9 cellular contexts compared by ENCODE assay signal in the genomic region with DNA sequence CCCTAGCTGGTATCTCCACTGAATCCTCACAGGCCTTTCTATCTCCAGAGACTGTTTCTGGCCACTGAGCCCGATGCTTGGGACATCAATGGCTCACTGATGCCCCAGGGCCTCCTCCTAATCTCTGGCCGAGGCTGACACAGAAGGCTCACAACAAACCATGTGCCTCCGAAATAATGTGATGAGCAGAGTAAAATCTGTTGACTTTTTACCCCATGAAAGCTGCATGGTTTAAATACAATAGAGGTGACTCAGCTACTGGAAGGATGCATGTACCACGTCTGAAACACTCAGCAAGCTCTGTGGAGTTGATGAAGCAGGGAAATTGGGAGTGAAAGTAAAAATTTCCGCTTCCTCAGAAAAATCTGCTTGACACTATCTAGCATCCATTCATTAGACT.
DNase-seq lines count a peak whose midpoint lies in the region; ATAC-seq, FAIRE-seq and TF ChIP-seq lines count a peak whose summit lies in the region.
"Had no signal": no experiment of that assay in that cellular context is flagged by ENCODE, and none has a peak within 500 bp of the region (broad histone marks: within the 10 kb centered on the region; RNA-seq: fewer than 3 reads in every experiment).

No MANE protein-coding gene starts in this region.

- DNase-seq in GM04504 (ENCODE audit: low read depth) (peak; percentile 25), astrocyte (ENCODE audit: low read depth) (peak; percentile 46), foreskin melanocyte (peak; percentile 86), sciatic nerve (ENCODE audit: low spot score) (no peak), NCI-H2171 treated with DMSO at 0.1 percent for 48 hours (lab: John Stamatoyannopoulos, UW) (no peak), mesenteric fat pad (ENCODE audit: low spot score) (no peak), HUDEP-2 (lab: John Stamatoyannopoulos, UW; ENCODE audit: unreplicated experiment in 76 of 76) (no peak)
- DNase-seq in CD8-positive, alpha-beta T cell, result no peak
- DNase-seq: Peyer's patch had no signal

- CTCF ChIA-PET in CD8-positive, alpha-beta T cell (lab: Charles Lee), result no interaction called here

- no peaks in the 10 kb centered on the region for H3K9me3 Mint-ChIP-seq in astrocyte (ENCODE audit: unreplicated experiment)
- no peaks in the 10 kb centered on the region for H3K9me3 Mint-ChIP-seq in CD8-positive, alpha-beta T cell

- H3K4me3 Mint-ChIP-seq in astrocyte (ENCODE audit: unreplicated experiment), result no peak overlapping the region
- no peak overlapping the region for H3K4me3 Mint-ChIP-seq in CD8-positive, alpha-beta T cell

- H3K27ac ChIP-seq in astrocyte (ENCODE audit: low read depth, low read length), result no peak overlapping the region
- H3K27ac ChIP-seq in CD8-positive, alpha-beta T cell (ENCODE audit: low read depth, low read length), result no peak overlapping the region

- POLR2A ChIA-PET in CD8-positive, alpha-beta T cell (lab: Charles Lee), result no interaction called here

- no peaks in the 10 kb centered on the region for H3K27me3 ChIP-seq in astrocyte (ENCODE audit: insufficient read depth, low read length)
- H3K27me3 ChIP-seq in CD8-positive, alpha-beta T cell (ENCODE audit: insufficient read depth, low read length), result no peaks in the 10 kb centered on the region
- H3K27me3 ChIP-seq: Peyer's patch had no signal

- H3K36me3 ChIP-seq in astrocyte (ENCODE audit: insufficient read depth, low read length), result no peaks in the 10 kb centered on the region
- H3K36me3 ChIP-seq in CD8-positive, alpha-beta T cell (ENCODE audit: insufficient read depth, low read length), result no peaks in the 10 kb centered on the region
- H3K36me3 ChIP-seq: Peyer's patch had no signal

- H3K79me2 ChIP-seq in astrocyte (ENCODE audit: insufficient read depth, low read length), result no peaks in the 10 kb centered on the region

- H3K27ac Mint-ChIP-seq in astrocyte (ENCODE audit: unreplicated experiment), result peak overlapping the region; percentile 76
- H3K27ac Mint-ChIP-seq in CD8-positive, alpha-beta T cell, result no peak overlapping the region

- H3K9me3 ChIP-seq in astrocyte (ENCODE audit: insufficient read depth, low read depth, low read length), result no peaks in the 10 kb centered on the region
- no peaks in the 10 kb centered on the region for H3K9me3 ChIP-seq in CD8-positive, alpha-beta T cell (ENCODE audit: low read length)
- H3K9me3 ChIP-seq: Peyer's patch had no signal

- no peaks in the 10 kb centered on the region for H3K36me3 Mint-ChIP-seq in astrocyte (ENCODE audit: low read depth, unreplicated experiment)
- no peaks in the 10 kb centered on the region for H3K36me3 Mint-ChIP-seq in CD8-positive, alpha-beta T cell

- intact Hi-C loops in sciatic nerve (cut with DNase I), result no loop called here
- intact Hi-C loops in CD8-positive, alpha-beta T cell (cut with DNase I, micrococcal nuclease), result no loop called here

- no peak overlapping the region for H3K4me3 ChIP-seq in astrocyte (ENCODE audit: insufficient read depth, low read depth, low read length)
- no peak overlapping the region for H3K4me3 ChIP-seq in CD8-positive, alpha-beta T cell (ENCODE audit: low read depth, low read length)
- H3K4me3 ChIP-seq: Peyer's patch had no signal

- H3K4me1 ChIP-seq in astrocyte (ENCODE audit: insufficient read depth, low read length), result peaks cover 6% of the 10 kb centered on the region
- H3K4me1 ChIP-seq in CD8-positive, alpha-beta T cell (ENCODE audit: insufficient read depth, low read length), result no peaks in the 10 kb centered on the region

- H3K9ac ChIP-seq in astrocyte (ENCODE audit: low read length), result no peak overlapping the region

- no peak for TF ChIP-seq CTCF in astrocyte (IDR thresholded peaks at IDR 0.05; ENCODE audit: insufficient read depth, low read depth, low read length)
- TF ChIP-seq CTCF in CD8-positive, alpha-beta T cell (IDR thresholded peaks at IDR 0.05), result no peak

- peak; percentile 43 for FAIRE-seq in astrocyte (lab: Jason Lieb, UNC)

- H3K27me3 Mint-ChIP-seq in astrocyte (ENCODE audit: low read depth, unreplicated experiment), result no peaks in the 10 kb centered on the region
- H3K27me3 Mint-ChIP-seq in CD8-positive, alpha-beta T cell (ENCODE audit: low read depth), result no peaks in the 10 kb centered on the region

- no peaks in the 10 kb centered on the region for H4K20me1 ChIP-seq in astrocyte (ENCODE audit: insufficient read depth, low read length)

- peak overlapping the region; percentile 26 for H2AFZ ChIP-seq in astrocyte (ENCODE audit: low read depth, low read length)

- ATAC-seq in sciatic nerve, result peak; percentile 17
- no peak for ATAC-seq in CD8-positive, alpha-beta T cell

- peaks cover 7% of the 10 kb centered on the region for H3K4me1 Mint-ChIP-seq in astrocyte (ENCODE audit: low read depth, unreplicated experiment)
- H3K4me1 Mint-ChIP-seq in CD8-positive, alpha-beta T cell (ENCODE audit: low read depth), result no peaks in the 10 kb centered on the region

- H3K4me2 ChIP-seq in astrocyte (ENCODE audit: low read length), result peak overlapping the region; percentile 25

Comparison
In these comparisons a context has a peak if more than half of its experiments do, and no peak if none do; other contexts are left out.
1. DNase-seq: peak in GM04504 (single experiment), astrocyte (single experiment) and foreskin melanocyte (single experiment); none in sciatic nerve (single experiment), NCI-H2171 treated with DMSO at 0.1 percent for 48 hours (single experiment), mesenteric fat pad (single experiment), CD8-positive, alpha-beta T cell (0 of 7) and HUDEP-2 (0 of 76).